8 cellular contexts compared by ENCODE assay signal in the genomic region with DNA sequence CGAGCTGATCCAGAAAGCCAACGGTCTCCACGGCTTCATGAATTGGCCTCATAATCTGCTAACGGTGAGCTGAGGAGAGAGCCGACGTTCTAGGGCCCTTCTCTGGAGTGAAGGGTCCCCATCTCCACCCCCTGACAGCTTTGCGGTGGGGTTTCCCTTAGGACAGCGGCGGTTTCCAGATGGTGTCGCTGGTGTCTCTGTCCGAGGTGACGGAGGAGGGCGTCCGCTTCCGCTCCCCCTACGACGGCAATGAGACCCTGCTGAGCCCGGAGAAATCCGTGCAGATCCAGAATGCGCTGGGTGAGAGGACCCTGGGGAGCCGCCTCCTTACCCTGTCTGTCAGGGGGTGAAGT. TPM values are rescaled to one million over a fixed set of nuclear protein-coding genes. Genes with fewer than 3 reads are reported as not detected.
A peak's percentile ranks its signal among the peaks of the same experiment; 100 is the strongest.
DNase-seq lines count a peak whose midpoint lies in the region; ATAC-seq, FAIRE-seq and TF ChIP-seq lines count a peak whose summit lies in the region.

No MANE protein-coding gene starts in this region.

- H2AFZ ChIP-seq in keratinocyte (ENCODE audit: control insufficient read depth, low read length) = peak overlapping the region; percentile 100

- peaks cover 7% of the 10 kb centered on the region for H3K27me3 Mint-ChIP-seq in stimulated activated memory B cell treated with anti-CD40 and anti-IgM and Interleukin-4, amounts not matched to agents 10 μg/mL and 1 μg/mL and 100 μg/mL, for 72 hours

- TF ChIP-seq CTCF in astrocyte of the cerebellum (IDR thresholded peaks at IDR 0.05; ENCODE audit: low read depth, low read length, missing control alignments) = no peak
- peak in 1 of 3 experiments; percentile 23 for TF ChIP-seq CTCF in keratinocyte (optimal IDR thresholded peaks at IDR 0.05 in 1 of 3, IDR thresholded peaks at IDR 0.05 in 1 of 3, conservative IDR thresholded peaks at IDR 0.05 in 1 of 3; ENCODE audit: extremely low read depth in 1 of 3, insufficient read depth in 2 of 3, low read length in 3 of 3)

- no peaks in the 10 kb centered on the region for H3K27me3 ChIP-seq in keratinocyte (ENCODE audit: control insufficient read depth, extremely low read depth, insufficient read depth, low read length)

- no peaks in the 10 kb centered on the region for H3K9me1 ChIP-seq in keratinocyte (ENCODE audit: control insufficient read depth, extremely low read depth, insufficient read depth, low read length)

- DNase-seq in DMS79 (lab: John Stamatoyannopoulos, UW) (peak; percentile 38), NCI-H2227 treated with DMSO at 0.1 percent for 48 hours (lab: John Stamatoyannopoulos, UW) (peak; percentile 5), astrocyte of the cerebellum (ENCODE audit: low read depth) (no peak), keratinocyte (ENCODE audit: low read depth, low spot score) (no peak), NCI-H2107 treated with DMSO at 0.1 percent for 48 hours (lab: John Stamatoyannopoulos, UW; ENCODE audit: unreplicated experiment) (no peak), AG20443 (ENCODE audit: low spot score) (no peak)

- no peak for FAIRE-seq in keratinocyte (lab: Jason Lieb, UNC)

- peak overlapping the region; percentile 65 for H3K27ac ChIP-seq in keratinocyte (ENCODE audit: control insufficient read depth, insufficient read depth, low read length)

- H3K4me1 ChIP-seq in keratinocyte (ENCODE audit: control insufficient read depth, extremely low read depth, insufficient read depth, low read length) = peaks cover 9% of the 10 kb centered on the region

- peak overlapping the region; percentile 84 for H3K4me3 ChIP-seq in astrocyte of the cerebellum (ENCODE audit: low read depth, low read length)
- H3K4me3 ChIP-seq in keratinocyte (ENCODE audit: control insufficient read depth in 2 of 3, extremely low read depth in 1 of 3, insufficient read depth in 2 of 3, low read depth in 1 of 3, low read length in 3 of 3) = peak overlapping the region; percentile 88 to 92 (median 92)

- H3K79me2 ChIP-seq in keratinocyte (ENCODE audit: control insufficient read depth, insufficient read depth, low read length) = peaks cover 9% of the 10 kb centered on the region

- H3K4me2 ChIP-seq in keratinocyte (ENCODE audit: control insufficient read depth, extremely low read depth, insufficient read depth, low read depth, low read length) = peak overlapping the region; percentile 93

- H3K4me1 Mint-ChIP-seq in stimulated activated memory B cell treated with anti-CD40 and anti-IgM and Interleukin-4, amounts not matched to agents 10 μg/mL and 1 μg/mL and 100 μg/mL, for 72 hours = peaks cover 18% of the 10 kb centered on the region

- no peaks in the 10 kb centered on the region for H3K9me3 Mint-ChIP-seq in stimulated activated memory B cell treated with anti-CD40 and anti-IgM and Interleukin-4, amounts not matched to agents 10 μg/mL and 1 μg/mL and 100 μg/mL, for 72 hours

- H3K36me3 Mint-ChIP-seq in stimulated activated memory B cell treated with anti-CD40 and anti-IgM and Interleukin-4, amounts not matched to agents 10 μg/mL and 1 μg/mL and 100 μg/mL, for 72 hours = peaks cover 11% of the 10 kb centered on the region

- peaks cover 0 to 3% of the 10 kb centered on the region in 2 experiments for H3K36me3 ChIP-seq in keratinocyte (ENCODE audit: control insufficient read depth in 2 of 2, extremely low read depth in 1 of 2, insufficient read depth in 2 of 2, low read length in 2 of 2)

- peak; percentile 42 for ATAC-seq in GM21423 (IDR thresholded peaks at IDR 0.05; ENCODE audit: unreplicated experiment)
- ATAC-seq in stimulated activated memory B cell treated with anti-CD40 and anti-IgM and Interleukin-4, amounts not matched to agents 10 μg/mL and 1 μg/mL and 100 μg/mL, for 72 hours = peak; percentile 57

- peak overlapping the region; percentile 98 for H3K4me3 Mint-ChIP-seq in stimulated activated memory B cell treated with anti-CD40 and anti-IgM and Interleukin-4, amounts not matched to agents 10 μg/mL and 1 μg/mL and 100 μg/mL, for 72 hours

- dilution Hi-C loops in keratinocyte (cut with MboI; ENCODE audit: extremely low pct_ligation_motif_present, low sequenced_read_pairs) = no loop called here

- no peaks in the 10 kb centered on the region for H3K9me3 ChIP-seq in keratinocyte (ENCODE audit: control insufficient read depth, low read depth, low read length)

- in situ Hi-C loops in astrocyte of the cerebellum (cut with HindIII; ENCODE audit: low sequenced_read_pairs) = no loop called here

- peak overlapping the region; percentile 80 for H3K27ac Mint-ChIP-seq in stimulated activated memory B cell treated with anti-CD40 and anti-IgM and Interleukin-4, amounts not matched to agents 10 μg/mL and 1 μg/mL and 100 μg/mL, for 72 hours

- H3K9ac ChIP-seq in keratinocyte (ENCODE audit: control insufficient read depth, extremely low read depth, insufficient read depth, low read length) = peak overlapping the region; percentile 89

- no peaks in the 10 kb centered on the region for H4K20me1 ChIP-seq in keratinocyte (ENCODE audit: control insufficient read depth, extremely low read depth, insufficient read depth, low read length)

RNA-seq across cellular contexts. Expression of gene QTRT1, which starts 0.7 kb away (rescaled TPM):
- 25.9 to 34.6 TPM (median 31.3 TPM) in 3 replicates for polyA plus RNA-seq in keratinocyte
- polyA plus RNA-seq in keratinocyte (2011; ENCODE audit: low read depth) = 9.5 TPM
- 7.0 and 16.2 TPM in 2 replicates for polyA plus RNA-seq in keratinocyte (2011; cell fraction: cytosol; rRNA removed)
- 98.0 and 109 TPM in 2 replicates for polyA plus RNA-seq in keratinocyte (2011; cell fraction: nucleus; rRNA removed)
- 31.1 and 33.2 TPM in 2 replicates for polyA plus RNA-seq in keratinocyte (2012; ENCODE audit: low replicate concordance)
- 9.4 to 20.9 TPM (median 12.9 TPM) in 3 replicates for polyA minus RNA-seq in keratinocyte
- polyA minus RNA-seq in keratinocyte (2011; cell fraction: cytosol; rRNA and poly(A)+ RNA removed) = 17.1 TPM
- 10.2 and 12.4 TPM in 2 replicates for polyA minus RNA-seq in keratinocyte (2011; cell fraction: nucleus; rRNA and poly(A)+ RNA removed)

RNA-seq across cellular contexts. Expression of gene DNM2, which starts 15.9 kb away (rescaled TPM):
- 60.1 to 71.4 TPM (median 63.5 TPM) in 3 replicates for polyA plus RNA-seq in keratinocyte
- 86.4 TPM for polyA plus RNA-seq in keratinocyte (2011; ENCODE audit: low read depth)
- polyA plus RNA-seq in keratinocyte (2011; cell fraction: cytosol; rRNA removed) = 45.7 and 57.6 TPM in 2 replicates
- polyA plus RNA-seq in keratinocyte (2011; cell fraction: nucleus; rRNA removed) = 115 and 147 TPM in 2 replicates
- polyA plus RNA-seq in keratinocyte (2012; ENCODE audit: low replicate concordance) = 83.1 and 89.6 TPM in 2 replicates
- 124 to 251 TPM (median 207 TPM) in 3 replicates for polyA minus RNA-seq in keratinocyte
- 141 TPM for polyA minus RNA-seq in keratinocyte (2011; cell fraction: cytosol; rRNA and poly(A)+ RNA removed)
- polyA minus RNA-seq in keratinocyte (2011; cell fraction: nucleus; rRNA and poly(A)+ RNA removed) = 112 and 147 TPM in 2 replicates

RNA-seq across cellular contexts. Expression of gene ILF3, which starts 47.8 kb away (rescaled TPM):
- 81.0 to 173 TPM (median 162 TPM) in 3 replicates for polyA plus RNA-seq in keratinocyte
- polyA plus RNA-seq in keratinocyte (2011; ENCODE audit: low read depth) = 135 TPM
- polyA plus RNA-seq in keratinocyte (2011; cell fraction: cytosol; rRNA removed) = 89.6 and 94.1 TPM in 2 replicates
- polyA plus RNA-seq in keratinocyte (2011; cell fraction: nucleus; rRNA removed) = 267 and 278 TPM in 2 replicates
- 80.2 and 177 TPM in 2 replicates for polyA plus RNA-seq in keratinocyte (2012; ENCODE audit: low replicate concordance)
- polyA minus RNA-seq in keratinocyte = 81.5 to 140 TPM (median 115 TPM) in 3 replicates
- polyA minus RNA-seq in keratinocyte (2011; cell fraction: cytosol; rRNA and poly(A)+ RNA removed) = 85.0 TPM
- polyA minus RNA-seq in keratinocyte (2011; cell fraction: nucleus; rRNA and poly(A)+ RNA removed) = 71.8 and 99.7 TPM in 2 replicates

Comparison
In these comparisons a context has a peak if more than half of its experiments do, and no peak if none do; other contexts are left out.
1. DNase-seq: peak in DMS79 (single experiment) and NCI-H2227 treated with DMSO at 0.1 percent for 48 hours (single experiment); none in astrocyte of the cerebellum (single experiment), keratinocyte (single experiment), NCI-H2107 treated with DMSO at 0.1 percent for 48 hours (single experiment) and AG20443 (single experiment).